In genomic region chr17:7580631-7581554, GRCh38 we compare ENCODE assay signal across 9 cellular contexts. TPM values are rescaled to one million over a fixed set of nuclear protein-coding genes. Genes with fewer than 3 reads are reported as not detected.
DNase-seq lines count a peak whose midpoint lies in the region; ATAC-seq and TF ChIP-seq lines count a peak whose summit lies in the region.
"Had no signal": no experiment of that assay in that cellular context is flagged by ENCODE, and none has a peak within 500 bp of the region (broad histone marks: within the 10 kb centered on the region; RNA-seq: fewer than 3 reads in every experiment).

No MANE protein-coding gene starts in this region.

- no peak for ATAC-seq in Right ventricle myocardium inferior
- no peak for ATAC-seq in activated naive CD8-positive, alpha-beta T cell treated with anti-CD3 and anti-CD28 coated beads, Interleukin-2, amount 50 U/mL, for 24 hours
- no peak for ATAC-seq in lung (ENCODE audit: insufficient read depth, low FRiP score)
- ATAC-seq in upper lobe of left lung (ENCODE audit: low FRiP score in 2 of 2) = no peak
- no peak for ATAC-seq in GM19463 (IDR thresholded peaks at IDR 0.05; ENCODE audit: unreplicated experiment)
- ATAC-seq: activated CD4-positive, CD25-positive, alpha-beta regulatory T cell treated with anti-CD3 and anti-CD28 coated beads, Interleukin-2, amount 50 U/mL, for 24 hours had no signal

- peak overlapping the region; percentile 83 for H3K27ac ChIP-seq in cardiac muscle cell
- peak overlapping the region in 1 of 2 donors; percentile 92 for H3K27ac ChIP-seq in lung (ENCODE audit: low read depth in 1 of 2, low read length in 1 of 2)
- H3K27ac ChIP-seq in upper lobe of left lung = peak overlapping the region; percentile 92 to 96 (median 94)

- H3K27ac Mint-ChIP-seq in activated naive CD8-positive, alpha-beta T cell treated with anti-CD3 and anti-CD28 coated beads, Interleukin-2, amount 50 U/mL, for 24 hours = peak overlapping the region; percentile 100

- peaks cover 56% of the 10 kb centered on the region for H3K36me3 Mint-ChIP-seq in activated naive CD8-positive, alpha-beta T cell treated with anti-CD3 and anti-CD28 coated beads, Interleukin-2, amount 50 U/mL, for 24 hours (ENCODE audit: low read depth)

- H3K9me3 Mint-ChIP-seq in activated naive CD8-positive, alpha-beta T cell treated with anti-CD3 and anti-CD28 coated beads, Interleukin-2, amount 50 U/mL, for 24 hours = no peaks in the 10 kb centered on the region

- H3K4me1 ChIP-seq in cardiac muscle cell (ENCODE audit: low read depth) = peaks cover 16% of the 10 kb centered on the region
- H3K4me1 ChIP-seq in lung (ENCODE audit: control insufficient read depth in 2 of 2, insufficient read depth in 2 of 2, low read length in 2 of 2) = peaks cover 10 to 22% of the 10 kb centered on the region in 2 donors
- H3K4me1 ChIP-seq in upper lobe of left lung = peaks cover 60 to 86% (median 73%) of the 10 kb centered on the region in 4 donors

- no peak for TF ChIP-seq EP300 in upper lobe of left lung (IDR thresholded peaks at IDR 0.05)

- intact Hi-C loops in Right ventricle myocardium inferior (cut with DNase I) = loop anchor here (10.0 kb wide), 1 partner anchor 256 kb away; the partner anchor contains the start of gene NEURL4

- no peaks in the 10 kb centered on the region for H3K27me3 Mint-ChIP-seq in activated naive CD8-positive, alpha-beta T cell treated with anti-CD3 and anti-CD28 coated beads, Interleukin-2, amount 50 U/mL, for 24 hours

- H3K9me3 ChIP-seq in cardiac muscle cell (ENCODE audit: low read depth) = no peaks in the 10 kb centered on the region
- no peaks in the 10 kb centered on the region for H3K9me3 ChIP-seq in lung (ENCODE audit: control insufficient read depth in 2 of 2, insufficient read depth in 1 of 2, low read length in 1 of 2)
- H3K9me3 ChIP-seq in upper lobe of left lung = no peaks in the 10 kb centered on the region

- peaks cover 89% of the 10 kb centered on the region for H3K4me1 Mint-ChIP-seq in activated naive CD8-positive, alpha-beta T cell treated with anti-CD3 and anti-CD28 coated beads, Interleukin-2, amount 50 U/mL, for 24 hours

- no peak for TF ChIP-seq POLR2A in upper lobe of left lung (IDR thresholded peaks at IDR 0.05)

- H3K4me3 ChIP-seq in cardiac muscle cell = no peak overlapping the region
- peak overlapping the region; percentile 26 for H3K4me3 ChIP-seq in lung
- peak overlapping the region in 3 of 4 donors; percentile 53 to 83 (median 55) for H3K4me3 ChIP-seq in upper lobe of left lung

- peaks cover 36% of the 10 kb centered on the region for H3K36me3 ChIP-seq in cardiac muscle cell
- H3K36me3 ChIP-seq in lung (ENCODE audit: control insufficient read depth in 2 of 2, insufficient read depth in 2 of 2, low read length in 2 of 2) = peaks cover 25 to 33% of the 10 kb centered on the region in 2 donors
- H3K36me3 ChIP-seq in upper lobe of left lung = peaks cover 27 to 33% (median 29%) of the 10 kb centered on the region in 4 donors

- H3K4me3 Mint-ChIP-seq in activated naive CD8-positive, alpha-beta T cell treated with anti-CD3 and anti-CD28 coated beads, Interleukin-2, amount 50 U/mL, for 24 hours = peak overlapping the region; percentile 27

- DNase-seq in cardiac muscle cell (ENCODE audit: low read depth in 1 of 2, low spot score in 1 of 2) (no peak), Right ventricle myocardium inferior (ENCODE audit: missing footprints) (no peak), lung (ENCODE audit: low spot score) (no peak), upper lobe of left lung (no peak), SW480 (ENCODE audit: low spot score) (no peak), activated gamma-delta T cell (lab: John Stamatoyannopoulos, UW) (no peak)
- no peak for DNase-seq in activated naive CD8-positive, alpha-beta T cell treated with anti-CD3 and anti-CD28 coated beads, Interleukin-2, amount 50 U/mL, for 24 hours

- no peaks in the 10 kb centered on the region for H3K27me3 ChIP-seq in cardiac muscle cell
- H3K27me3 ChIP-seq in lung (ENCODE audit: control insufficient read depth, insufficient read depth) = no peaks in the 10 kb centered on the region
- H3K27me3 ChIP-seq in upper lobe of left lung = no peaks in the 10 kb centered on the region

- no peak for TF ChIP-seq CTCF in cardiac muscle cell (IDR thresholded peaks at IDR 0.05; ENCODE audit: low read depth, low read length)
- no peak for TF ChIP-seq CTCF in lung (IDR thresholded peaks at IDR 0.05; ENCODE audit: control extremely low read depth, extremely low read depth)
- no peak for TF ChIP-seq CTCF in upper lobe of left lung (IDR thresholded peaks at IDR 0.05)

- WGBS in lung, 2 donors = 79% methylated on average over 21 of the region's 21 CpGs
- 79% methylated on average over 21 of the region's 21 CpGs for WGBS in upper lobe of left lung, 2 donors

RNA-seq across cellular contexts. Expression of gene CD68, which starts 1.5 kb away (rescaled TPM):
- total RNA-seq in cardiac muscle cell (0.35 and 0.39 TPM in 2 replicates), Right ventricle myocardium inferior (40.4 TPM), lung (100 to 1,000 TPM in 1 of 2 donors, 10 to 100 TPM in 1; 33.3 to 358 TPM), upper lobe of left lung (100 to 1,000 TPM in 5 of 6 donors, 10 to 100 TPM in 1; 76.5 to 500 (median 260) TPM)
- polyA plus RNA-seq in cardiac muscle cell (0.23 TPM in 1 of 2 replicates, not detected in the other), lung (100 to 1,000 TPM; 431 to 595 TPM)

RNA-seq across cellular contexts. Expression of gene MPDU1, which starts 2.8 kb away (rescaled TPM):
- total RNA-seq in cardiac muscle cell (90.9 and 128 TPM in 2 replicates), Right ventricle myocardium inferior (32.0 TPM), lung (10 to 100 TPM; 42.3 to 71.5 TPM), upper lobe of left lung (100 to 1,000 TPM in 1 of 6 donors, 10 to 100 TPM in 5; 50.6 to 121 (median 56.2) TPM)
- polyA plus RNA-seq in cardiac muscle cell (63.6 and 86.9 TPM in 2 replicates), lung (10 to 100 TPM; 98.1 to 99.5 TPM)

RNA-seq across cellular contexts. Expression of gene SOX15, which starts 9.0 kb away (rescaled TPM):
- total RNA-seq in cardiac muscle cell = 5.4 and 6.5 TPM in 2 replicates
- 5.3 and 5.9 TPM in 2 replicates for polyA plus RNA-seq in cardiac muscle cell
- total RNA-seq in Right ventricle myocardium inferior = 0.89 TPM
- total RNA-seq in lung = under 1 TPM in 1 of 2 donors, not detected in 1; 0.86 TPM
- polyA plus RNA-seq in lung = 1 to 10 TPM in 1 of 2 donors, under 1 TPM in 1; 0.68 to 1.1 TPM
- 1 to 10 TPM in 1 of 6 donors, under 1 TPM in 2, not detected in 3; 0.63 to 1.5 (median 0.71) TPM for total RNA-seq in upper lobe of left lung

RNA-seq across cellular contexts. Expression of gene SENP3, which starts 19.2 kb away (rescaled TPM):
- total RNA-seq in cardiac muscle cell (71.5 and 78.9 TPM in 2 replicates), Right ventricle myocardium inferior (33.0 TPM), lung (10 to 100 TPM; 34.0 to 48.3 TPM), upper lobe of left lung (100 to 1,000 TPM in 1 of 6 donors, 10 to 100 TPM in 5; 54.2 to 108 (median 57.5) TPM)
- polyA plus RNA-seq in cardiac muscle cell (43.4 and 45.0 TPM in 2 replicates), lung (10 to 100 TPM; 48.9 to 54.4 TPM)

RNA-seq across cellular contexts. Expression of gene TNFSF13, which starts 22.3 kb away (rescaled TPM):
- total RNA-seq in cardiac muscle cell (3.1 and 7.4 TPM in 2 replicates), Right ventricle myocardium inferior (13.5 TPM), lung (100 to 1,000 TPM in 1 of 2 donors, 10 to 100 TPM in 1; 48.7 to 140 TPM), upper lobe of left lung (100 to 1,000 TPM in 4 of 6 donors, 10 to 100 TPM in 2; 74.2 to 226 (median 129) TPM)
- polyA plus RNA-seq in cardiac muscle cell (2.5 and 3.9 TPM in 2 replicates), lung (100 to 1,000 TPM in 1 of 2 donors, 10 to 100 TPM in 1; 86.0 to 101 TPM)

Comparison
In these comparisons a context has a peak if more than half of its experiments do, and no peak if none do; other contexts are left out.
1. RNA of gene CD68, which starts 1.5 kb away (total RNA-seq): 33.3 to 358 TPM in lung, 76.5 to 500 TPM in upper lobe of left lung and 40.4 TPM in Right ventricle myocardium inferior (single experiment); 0.35 to 0.39 TPM in cardiac muscle cell; every median in the first group is over 10 times any median in the second.